9 cellular contexts compared by ENCODE assay signal in genomic region chr16:85334718-85335583, GRCh38.
DNase-seq lines count a peak whose midpoint lies in the region; ATAC-seq and TF ChIP-seq lines count a peak whose summit lies in the region.
"Had no signal": no experiment of that assay in that cellular context is flagged by ENCODE, and none has a peak within 500 bp of the region (broad histone marks: within the 10 kb centered on the region; RNA-seq: fewer than 3 reads in every experiment).

No MANE protein-coding gene starts in this region.

- TF ChIP-seq CTCF in VCaP (conservative IDR thresholded peaks at IDR 0.05) = no peak; the same call in 1 of the 2 replicates

- ATAC-seq in HG02798 (IDR thresholded peaks at IDR 0.05; ENCODE audit: poor library complexity, unreplicated experiment) (no peak), GM21447 (IDR thresholded peaks at IDR 0.05; ENCODE audit: unreplicated experiment) (no peak)

- no peaks in the 10 kb centered on the region for H3K9me3 ChIP-seq in iPS-15b (ENCODE audit: control insufficient read depth, insufficient read depth, low read length)
- H3K9me3 ChIP-seq: heart right ventricle had no signal

- peak overlapping the region; percentile 71 for H3K27ac ChIP-seq in VCaP
- H3K27ac ChIP-seq: heart right ventricle had no signal

- H3K4me1 ChIP-seq in iPS-15b (ENCODE audit: control insufficient read depth, insufficient read depth, low read length) = peaks cover 15% of the 10 kb centered on the region

- H3K27me3 ChIP-seq in iPS-15b (ENCODE audit: control insufficient read depth, insufficient read depth, low read length) = peaks cover 38% of the 10 kb centered on the region

- H3K4me3 ChIP-seq in iPS-15b (ENCODE audit: low read depth, low read length) = peak overlapping the region; percentile 49

- DNase-seq in NCI-H2107 treated with DMSO at 0.1 percent for 48 hours (lab: John Stamatoyannopoulos, UW; ENCODE audit: unreplicated experiment) (peak; percentile 44), NCI-H2107 (lab: John Stamatoyannopoulos, UW) (no peak), SKM-1 (lab: John Stamatoyannopoulos, UW; ENCODE audit: unreplicated experiment) (no peak)
- DNase-seq in stimulated activated CD4-positive, alpha-beta T cell treated with anti-CD3 and anti-CD28 coated beads, Interleukin-15, amount 100 ng/mL, for 24 hours = peak; percentile 42
- DNase-seq: heart right ventricle had no signal

- no peaks in the 10 kb centered on the region for H3K36me3 ChIP-seq in iPS-15b (ENCODE audit: control insufficient read depth, insufficient read depth, low read length)
- H3K36me3 ChIP-seq: heart right ventricle had no signal

- peak overlapping the region; percentile 12 for H3K9ac ChIP-seq in iPS-15b (ENCODE audit: low read depth, low read length)

Comparison
In these comparisons a context has a peak if more than half of its experiments do, and no peak if none do; other contexts are left out.
1. DNase-seq: peak in NCI-H2107 treated with DMSO at 0.1 percent for 48 hours (single experiment) and stimulated activated CD4-positive, alpha-beta T cell treated with anti-CD3 and anti-CD28 coated beads, Interleukin-15, amount 100 ng/mL, for 24 hours (single experiment); none in NCI-H2107 (single experiment) and SKM-1 (single experiment).